16 cellular contexts compared by ENCODE assay signal in the genomic region with DNA sequence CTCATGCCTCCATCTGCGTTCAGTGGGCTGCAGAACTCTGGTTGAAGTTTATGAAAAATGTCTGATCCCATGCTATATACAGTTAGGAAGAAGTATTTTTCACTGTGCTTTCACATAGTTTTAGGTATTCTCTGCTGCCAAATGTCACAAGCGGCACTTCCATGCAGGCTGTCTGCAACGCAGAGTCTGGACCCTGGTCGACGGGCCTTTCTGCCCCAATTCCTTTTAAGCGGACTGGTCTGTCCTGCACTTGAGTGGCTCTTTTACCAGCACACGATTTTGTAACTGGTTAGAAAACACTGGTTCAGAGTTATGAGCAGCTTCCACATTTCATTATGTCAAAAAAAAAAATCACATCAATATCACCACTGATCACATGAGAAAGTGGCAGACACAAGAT.
"Had no signal": no experiment of that assay in that cellular context is flagged by ENCODE, and none has a peak within 500 bp of the region (broad histone marks: within the 10 kb centered on the region; RNA-seq: fewer than 3 reads in every experiment).

No MANE protein-coding gene starts in this region.

- DNase-seq: activated CD4-positive, alpha-beta memory T cell treated with anti-CD3 and anti-CD28 coated beads for 36 hours; activated naive CD4-positive, alpha-beta T cell treated with Interleukin-2 at 50 U/mL for 16 hours; activated T-cell treated with anti-CD3 and anti-CD28 coated beads for 4 hours; central memory CD4-positive, alpha-beta T cell; colonic mucosa; erythroblast; stimulated activated CD4-positive, alpha-beta T cell treated with anti-CD3 and anti-CD28 coated beads, Interleukin-2, amount 100 ng/mL, for 24 hours; stimulated activated naive CD4-positive, alpha-beta T cell treated with Interleukin-2 at 50 U/mL for 16 hours; SW 1271; T-helper 2 cell; WERI-Rb-1 had no signal

- ATAC-seq: natural killer cell treated with Interleukin-12 subunit alpha and Interleukin-12 subunit beta and Interleukin-15 and Interleukin-18, amount 100 ng/mL, for 72 hours had no signal

- H3K4me1 ChIP-seq: colonic mucosa had no signal

- H3K27ac ChIP-seq: colonic mucosa, tibial artery, vagina, WERI-Rb-1 had no signal

- FAIRE-seq: frontal cortex had no signal

- H3K27me3 ChIP-seq: body of pancreas, colonic mucosa, tibial artery, vagina had no signal

- H3K4me3 ChIP-seq: body of pancreas, colonic mucosa, tibial artery, vagina had no signal

- H3K36me3 ChIP-seq: colonic mucosa, tibial artery, vagina, WERI-Rb-1 had no signal

- H3K9me3 ChIP-seq: body of pancreas, colonic mucosa, tibial artery, vagina had no signal
